10 cellular contexts compared by ENCODE assay signal in genomic region chr4:10099521-10100325, GRCh38. TPM values are rescaled to one million over a fixed set of nuclear protein-coding genes. Genes with fewer than 3 reads are reported as not detected.
A peak's percentile ranks its signal among the peaks of the same experiment; 100 is the strongest.
DNase-seq lines count a peak whose midpoint lies in the region; ATAC-seq, FAIRE-seq and TF ChIP-seq lines count a peak whose summit lies in the region.
"Had no signal": no experiment of that assay in that cellular context is flagged by ENCODE, and none has a peak within 500 bp of the region (broad histone marks: within the 10 kb centered on the region; RNA-seq: fewer than 3 reads in every experiment).

No MANE protein-coding gene starts in this region.

- in situ Hi-C loops in GM13977 (cut with MboI; ENCODE audit: low pct_unique_long_range_greater_than_20kb, low sequenced_read_pairs, unreplicated experiment), result no loop called here

- TF ChIP-seq CTCF in D721Med (IDR thresholded peaks at IDR 0.05; ENCODE audit: insufficient read depth, missing control alignments), result no peak
- no peak for TF ChIP-seq CTCF in dorsolateral prefrontal cortex (IDR thresholded peaks at IDR 0.05 in 54 of 56, conservative IDR thresholded peaks at IDR 0.05 in 2 of 56; ENCODE audit: low read depth in 1 of 56, partially characterized antibody in 56 of 56)
- TF ChIP-seq CTCF in mucosa of descending colon (IDR thresholded peaks at IDR 0.05), result no peak
- TF ChIP-seq CTCF in GM13977 (IDR thresholded peaks at IDR 0.05; ENCODE audit: extremely low read depth, insufficient read depth, missing control alignments), result no peak

- no peaks in the 10 kb centered on the region for H3K36me3 ChIP-seq in mucosa of descending colon (ENCODE audit: low read depth)

- H3K27ac ChIP-seq in dorsolateral prefrontal cortex, result peak overlapping the region in 46 of 59 donors; percentile 1 to 91 (median 52)

- no peaks in the 10 kb centered on the region for H3K9me3 ChIP-seq in mucosa of descending colon

- peak; percentile 78 for FAIRE-seq in D721Med (lab: Jason Lieb, UNC)

- H3K27me3 ChIP-seq in dorsolateral prefrontal cortex, result no peaks in the 10 kb centered on the region

- H3K4me1 ChIP-seq in mucosa of descending colon (ENCODE audit: low read depth), result peaks cover 28% of the 10 kb centered on the region

- no peak overlapping the region for H3K4me3 ChIP-seq in dorsolateral prefrontal cortex
- no peak overlapping the region for H3K4me3 ChIP-seq in mucosa of descending colon

- no peak for ATAC-seq in mucosa of descending colon

- DNase-seq in D721Med (ENCODE audit: insufficient read length, low spot score) (peak; percentile 95), dorsolateral prefrontal cortex (peak in 3 of 10 donors; percentile 49 to 67 (median 60)), dermis blood vessel endothelial cell (no peak), mucosa of descending colon (no peak), NCI-H526 (lab: John Stamatoyannopoulos, UW) (no peak), GM13977 (ENCODE audit: low spot score) (no peak)
- peak; percentile 38 for DNase-seq in activated CD4-positive, alpha-beta T cell treated with anti-CD3 and anti-CD28 coated beads for 48 hours
- peak; percentile 61 for DNase-seq in stimulated activated CD4-positive, alpha-beta T cell treated with anti-CD3 and anti-CD28 coated beads, Interleukin-2, amount 100 ng/mL, for 4 hours (ENCODE audit: low read depth)
- DNase-seq: aorta, NCI-H345 had no signal

- intact Hi-C loops in dorsolateral prefrontal cortex (cut with DNase I), result loop anchor here in 1 of 2 donors (10.0 kb wide), 1 partner anchor 405 kb away; no protein-coding TSS in a partner anchor
- intact Hi-C loops in mucosa of descending colon (cut with DNase I, micrococcal nuclease), result no loop called here

RNA-seq across cellular contexts. Expression of gene WDR1, which starts 16.9 kb away (rescaled TPM):
- total RNA-seq in dorsolateral prefrontal cortex, result 100 to 1,000 TPM in 77 of 120 experiments, 10 to 100 TPM in 43; 67.7 to 164 (median 107) TPM
- total RNA-seq in dermis blood vessel endothelial cell, result 344 and 584 TPM in 2 replicates
- 100 to 1,000 TPM; 366 to 467 (median 380) TPM for total RNA-seq in mucosa of descending colon

Comparison
In these comparisons a context has a peak if more than half of its experiments do, and no peak if none do; other contexts are left out.
1. DNase-seq: peak in D721Med (single experiment), activated CD4-positive, alpha-beta T cell treated with anti-CD3 and anti-CD28 coated beads for 48 hours (single experiment) and stimulated activated CD4-positive, alpha-beta T cell treated with anti-CD3 and anti-CD28 coated beads, Interleukin-2, amount 100 ng/mL, for 4 hours (single experiment); none in dermis blood vessel endothelial cell (single experiment), mucosa of descending colon (0 of 3), NCI-H526 (0 of 2) and GM13977 (single experiment).